14 cellular contexts compared by ENCODE assay signal in the genomic region with DNA sequence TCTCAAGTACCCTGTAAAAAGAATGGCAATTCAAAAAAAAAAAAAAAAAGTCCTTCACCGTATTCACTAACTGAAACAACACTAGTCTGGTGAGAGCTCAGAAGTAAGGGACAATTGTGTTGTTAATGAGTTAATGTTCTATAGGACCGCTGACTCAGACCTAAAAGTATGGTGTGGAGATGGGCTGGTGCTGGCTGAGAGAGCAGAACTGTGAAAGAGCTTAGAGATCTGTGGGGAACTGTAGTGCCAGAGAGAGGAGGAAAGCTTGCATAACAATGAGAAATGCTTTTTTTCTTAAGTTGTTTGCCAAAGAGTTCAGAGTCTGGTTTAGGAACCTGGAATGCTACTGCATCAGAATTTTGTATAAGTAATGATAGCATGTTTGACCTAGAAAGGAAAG.
DNase-seq lines count a peak whose midpoint lies in the region; ATAC-seq, FAIRE-seq and TF ChIP-seq lines count a peak whose summit lies in the region.
"Had no signal": no experiment of that assay in that cellular context is flagged by ENCODE, and none has a peak within 500 bp of the region (broad histone marks: within the 10 kb centered on the region; RNA-seq: fewer than 3 reads in every experiment).

No MANE protein-coding gene starts in this region.

- no peaks in the 10 kb centered on the region for H3K27me3 ChIP-seq in neuronal stem cell (ENCODE audit: control insufficient read depth in 3 of 3, insufficient read depth in 3 of 3, low read depth in 1 of 3, low read length in 3 of 3)
- H3K27me3 ChIP-seq: right atrium auricular region, upper lobe of left lung had no signal

- no peak overlapping the region for H3K9ac ChIP-seq in neuronal stem cell (ENCODE audit: low read depth, low read length, poor library complexity)

- no peak overlapping the region for H3K4me2 ChIP-seq in neuronal stem cell (ENCODE audit: insufficient read depth, low read length, poor library complexity, severe bottlenecking)

- H2BK5ac ChIP-seq in neuronal stem cell (ENCODE audit: low read length): no peak overlapping the region

- no peak overlapping the region for H2BK12ac ChIP-seq in neuronal stem cell (ENCODE audit: low read length)

- no peak overlapping the region for H3K14ac ChIP-seq in neuronal stem cell (ENCODE audit: low read length)

- no peak overlapping the region for H2BK15ac ChIP-seq in neuronal stem cell (ENCODE audit: low read length)

- no CpG with 5 or more reads among the region's 2 CpGs for WGBS in neuronal stem cell (ENCODE audit: extremely low coverage in 2 of 2, insufficient read length in 2 of 2, insufficient replicate concordance in 1 of 2), 2 donors

- H3K23ac ChIP-seq in neuronal stem cell (ENCODE audit: low read depth, low read length, poor library complexity): no peak overlapping the region

- peak; percentile 26 for FAIRE-seq in GM19239 (lab: Jason Lieb, UNC)

- no peaks in the 10 kb centered on the region for H3K79me1 ChIP-seq in neuronal stem cell (ENCODE audit: low read depth, low read length)

- H3K18ac ChIP-seq in neuronal stem cell (ENCODE audit: low read length): no peak overlapping the region

- DNase-seq in GM19239 (ENCODE audit: insufficient read length, low spot score) (no peak), fibroblast of gingiva (ENCODE audit: low read depth) (peak; percentile 20), neuronal stem cell (ENCODE audit: low spot score) (peak; percentile 0), NCI-H2029 (lab: John Stamatoyannopoulos, UW) (no peak), mucosa of descending colon (no peak), NCI-H1694 (lab: John Stamatoyannopoulos, UW) (no peak)
- DNase-seq: activated effector memory CD4-positive, alpha-beta T cell treated with Interleukin-2 at 50 U/mL for 16 hours; NCI-H1105; NCI-H510A; OCI-M1; upper lobe of left lung had no signal

- H3K4me3 ChIP-seq in neuronal stem cell (ENCODE audit: low read length in 2 of 2) (no peak overlapping the region), mucosa of descending colon (no peak overlapping the region)
- H3K4me3 ChIP-seq: right atrium auricular region, SK-N-MC, upper lobe of left lung had no signal

- peak; percentile 90 for ATAC-seq in HG03354 (IDR thresholded peaks at IDR 0.05; ENCODE audit: poor library complexity, severe bottlenecking, unreplicated experiment)
- ATAC-seq in mucosa of descending colon: no peak

- H4K8ac ChIP-seq in neuronal stem cell (ENCODE audit: low read depth, low read length): no peak overlapping the region

- intact Hi-C loops in mucosa of descending colon (cut with DNase I, micrococcal nuclease): no loop called here

- H3K4me1 ChIP-seq in neuronal stem cell (ENCODE audit: control insufficient read depth in 2 of 2, insufficient read depth in 1 of 2, low read depth in 1 of 2, low read length in 2 of 2): no peaks in the 10 kb centered on the region
- H3K4me1 ChIP-seq in mucosa of descending colon (ENCODE audit: low read depth): no peaks in the 10 kb centered on the region
- H3K4me1 ChIP-seq: right atrium auricular region, upper lobe of left lung had no signal

- H3K9me3 ChIP-seq in neuronal stem cell (replicated peaks in 1 of 2; ENCODE audit: control insufficient read depth in 2 of 2, insufficient read depth in 1 of 2, low read depth in 1 of 2, low read length in 2 of 2) (no peaks in the 10 kb centered on the region), mucosa of descending colon (no peaks in the 10 kb centered on the region)
- H3K9me3 ChIP-seq: right atrium auricular region, upper lobe of left lung had no signal

- H3K27ac ChIP-seq in neuronal stem cell (replicated peaks; ENCODE audit: low read length): no peak overlapping the region
- H3K27ac ChIP-seq: right atrium auricular region, SK-N-MC, upper lobe of left lung had no signal

- no peak overlapping the region for H3K4ac ChIP-seq in neuronal stem cell (ENCODE audit: low read length)

- H3K36me3 ChIP-seq in neuronal stem cell (replicated peaks in 1 of 2; ENCODE audit: control insufficient read depth in 2 of 2, insufficient read depth in 2 of 2, low read length in 2 of 2): no peaks in the 10 kb centered on the region
- no peaks in the 10 kb centered on the region for H3K36me3 ChIP-seq in mucosa of descending colon (ENCODE audit: low read depth)
- H3K36me3 ChIP-seq: right atrium auricular region, upper lobe of left lung had no signal

- no peak overlapping the region for H2AK5ac ChIP-seq in neuronal stem cell (ENCODE audit: low read depth, low read length)

- H2BK120ac ChIP-seq in neuronal stem cell (ENCODE audit: low read depth, low read length): no peak overlapping the region

- TF ChIP-seq CTCF in mucosa of descending colon (IDR thresholded peaks at IDR 0.05): no peak

- no peak overlapping the region for H2AFZ ChIP-seq in neuronal stem cell (ENCODE audit: low read length)

- H4K91ac ChIP-seq in neuronal stem cell (ENCODE audit: low read depth, low read length, poor library complexity): no peak overlapping the region

Comparison
In these comparisons a context has a peak if more than half of its experiments do, and no peak if none do; other contexts are left out.
1. DNase-seq: peak in fibroblast of gingiva (single experiment) and neuronal stem cell (single experiment); none in GM19239 (single experiment), NCI-H2029 (single experiment), mucosa of descending colon (0 of 3) and NCI-H1694 (single experiment).